20 cellular contexts compared by ENCODE assay signal in genomic region chr13:32549788-32550187, GRCh38.
"Had no signal": no experiment of that assay in that cellular context is flagged by ENCODE, and none has a peak within 500 bp of the region (broad histone marks: within the 10 kb centered on the region; RNA-seq: fewer than 3 reads in every experiment).

No MANE protein-coding gene starts in this region.

- H3K79me2 ChIP-seq: parathyroid adenoma had no signal

- H3K36me3 ChIP-seq: lower lobe of right lung, neural progenitor cell, neutrophil, right atrium auricular region, sigmoid colon, spleen, suprapubic skin, tibial nerve, uterus had no signal

- H3K4me2 ChIP-seq: neural progenitor cell had no signal

- H3K9ac ChIP-seq: neural progenitor cell, parathyroid adenoma had no signal

- H3K4me3 ChIP-seq: lower lobe of right lung, neural progenitor cell, right atrium auricular region, sigmoid colon, spleen, suprapubic skin, tibial nerve, uterus had no signal

- H2AFZ ChIP-seq: neural progenitor cell, parathyroid adenoma had no signal

- H3K27me3 ChIP-seq: neural progenitor cell, neutrophil, right atrium auricular region, sigmoid colon, spleen, suprapubic skin, tibial nerve, uterus had no signal

- H3K9me3 ChIP-seq: lower lobe of right lung, neutrophil, right atrium auricular region, sigmoid colon, spleen, suprapubic skin, tibial nerve, uterus had no signal

- ATAC-seq: left ventricle myocardium superior; lower lobe of right lung; naive thymus-derived CD8-positive, alpha-beta T cell; stimulated activated effector memory CD8-positive, alpha-beta T cell treated with anti-CD3 and anti-CD28 coated beads, Interleukin-12 subunit alpha, Interleukin-12 subunit beta, amount 100 ng/mL, for 72 hours had no signal

- H3K4me1 ChIP-seq: lower lobe of right lung, neural progenitor cell, parathyroid adenoma, right atrium auricular region, sigmoid colon, suprapubic skin, tibial nerve, uterus had no signal

- DNase-seq: islet precursor cell; left ventricle myocardium superior; lower lobe of right lung; mammary epithelial cell; mesenchymal stem cell; naive thymus-derived CD8-positive, alpha-beta T cell; occipital lobe; sigmoid colon; small intestine; spleen; stimulated activated CD4-positive, alpha-beta T cell treated with anti-CD3 and anti-CD28 coated beads, Interleukin-4, amount 100 ng/mL, for 24 hours; stimulated activated naive CD4-positive, alpha-beta T cell; uterus had no signal

- H3K27ac ChIP-seq: lower lobe of right lung, neural progenitor cell, neutrophil, parathyroid adenoma, right atrium auricular region, sigmoid colon, spleen, suprapubic skin, tibial nerve, uterus had no signal
